1 cellular context compared by ENCODE assay signal in genomic region chr4:148192526-148192925, GRCh38.
TF ChIP-seq lines count a peak whose summit lies in the region.

No MANE protein-coding gene starts in this region.

TF ChIP-seq in IMR-90, 13 proteins besides CTCF, POLR2A, EP300 and RAD21 (continued from another document):
- TF ChIP-seq MXI1 (IDR thresholded peaks at IDR 0.05; ENCODE audit: borderline replicate concordance, low read depth, low read length) (no peak), MAFK (IDR thresholded peaks at IDR 0.05; ENCODE audit: low read depth, low read length) (no peak)
